13 cellular contexts compared by ENCODE assay signal in the genomic region with DNA sequence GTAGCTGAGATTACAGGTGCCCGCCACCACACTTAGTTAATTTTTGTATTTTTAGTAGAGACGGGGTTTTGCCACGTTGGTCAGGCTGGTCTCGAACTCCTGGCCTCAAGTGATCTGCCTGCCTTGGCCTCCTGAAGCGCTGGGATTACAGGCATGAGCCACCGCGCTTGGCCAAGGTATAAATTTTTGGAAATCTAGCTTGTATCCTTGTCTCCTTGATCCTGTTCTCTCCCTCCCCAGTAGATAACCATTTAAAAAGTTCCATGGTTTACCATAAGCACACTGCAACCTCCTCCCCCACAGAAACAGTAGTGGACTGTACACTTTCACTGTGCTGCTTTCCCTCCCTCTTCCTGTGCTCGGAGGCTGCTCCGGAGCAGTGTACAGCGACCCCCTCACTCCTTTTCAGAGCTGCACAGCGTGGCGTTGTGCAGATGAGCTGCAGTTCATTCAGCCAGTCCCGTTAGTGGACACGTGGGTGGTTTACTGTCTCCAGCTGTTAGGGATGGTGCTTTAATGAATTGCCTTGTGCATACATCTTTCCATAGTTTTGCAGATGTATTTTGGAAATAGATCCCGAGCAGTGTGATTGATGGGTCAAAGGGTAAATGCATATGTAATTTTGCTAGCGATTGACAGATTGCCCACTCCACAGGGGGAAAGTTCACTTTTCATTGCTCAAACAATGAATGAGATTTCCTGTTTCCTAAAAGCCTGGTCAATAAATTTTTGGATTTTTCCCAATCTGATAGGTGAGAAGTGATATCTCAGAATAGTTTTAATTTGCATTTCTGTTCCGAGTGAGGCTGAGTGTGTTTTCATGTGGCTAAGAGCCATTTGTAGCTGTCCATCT. TPM values are rescaled to one million over a fixed set of nuclear protein-coding genes. Genes with fewer than 3 reads are reported as not detected.
DNase-seq lines count a peak whose midpoint lies in the region; ATAC-seq and TF ChIP-seq lines count a peak whose summit lies in the region.
"Had no signal": no experiment of that assay in that cellular context is flagged by ENCODE, and none has a peak within 500 bp of the region (broad histone marks: within the 10 kb centered on the region; RNA-seq: fewer than 3 reads in every experiment).

No MANE protein-coding gene starts in this region.

- H3K27me3 ChIP-seq in aorta (ENCODE audit: control insufficient read depth in 1 of 2, insufficient read depth in 2 of 2, low read length in 1 of 2) (no peaks in the 10 kb centered on the region), GM23338 (ENCODE audit: insufficient read depth) (no peaks in the 10 kb centered on the region)

- H3K9me3 ChIP-seq in aorta (ENCODE audit: control insufficient read depth, low read length), result no peaks in the 10 kb centered on the region

- H3K36me3 Mint-ChIP-seq in natural killer cell (peaks cover 21% of the 10 kb centered on the region), immature natural killer cell (peaks cover 15 to 39% (median 25%) of the 10 kb centered on the region in 3 donors), GM23338 (ENCODE audit: low read depth) (peaks cover 41% of the 10 kb centered on the region)
- peaks cover 39% of the 10 kb centered on the region for H3K36me3 Mint-ChIP-seq in natural killer cell treated with Interleukin-12 subunit alpha and Interleukin-12 subunit beta and Interleukin-15 and Interleukin-18, amount 100 ng/mL, for 72 hours
- peaks cover 96% of the 10 kb centered on the region for H3K36me3 Mint-ChIP-seq in activated T-helper 17 cell treated with anti-CD3 and anti-CD28 coated beads, Interleukin-2, amount 50 U/mL, for 72 hours (ENCODE audit: low read depth)

- DNase-seq in natural killer cell (no peak), immature natural killer cell (no peak), aorta (no peak), GM23338 (ENCODE audit: low spot score) (no peak), D341Med (ENCODE audit: low spot score) (no peak)
- DNase-seq in natural killer cell treated with Interleukin-12 subunit alpha and Interleukin-12 subunit beta and Interleukin-15 and Interleukin-18, amount 100 ng/mL, for 72 hours (ENCODE audit: low spot score), result no peak
- DNase-seq: activated naive CD8-positive, alpha-beta T cell treated with anti-CD3 and anti-CD28 coated beads for 36 hours; DMS79; NCI-H345; stimulated activated CD4-positive, alpha-beta T cell treated with anti-CD3 and anti-CD28 coated beads, Interleukin-15, amount 100 ng/mL, for 24 hours; WERI-Rb-1 had no signal

- H3K27ac Mint-ChIP-seq in natural killer cell (peak overlapping the region; percentile 50 to 62), immature natural killer cell (peak overlapping the region in 4 of 6 donors; percentile 4 to 55 (median 23)), GM23338 (no peak overlapping the region)
- peak overlapping the region in 1 of 2 donors; percentile 47 for H3K27ac Mint-ChIP-seq in natural killer cell treated with Interleukin-12 subunit alpha and Interleukin-12 subunit beta and Interleukin-15 and Interleukin-18, amount 100 ng/mL, for 72 hours
- no peak overlapping the region for H3K27ac Mint-ChIP-seq in activated T-helper 17 cell treated with anti-CD3 and anti-CD28 coated beads, Interleukin-2, amount 50 U/mL, for 72 hours

- H3K4me1 ChIP-seq in aorta (ENCODE audit: control insufficient read depth in 1 of 2, insufficient read depth in 2 of 2, low read length in 2 of 2) (no peaks in the 10 kb centered on the region), GM23338 (ENCODE audit: insufficient read depth) (no peaks in the 10 kb centered on the region)

- intact Hi-C loops in natural killer cell (cut with micrococcal nuclease), result no loop called here
- intact Hi-C loops in aorta (cut with DNase I), result no loop called here

- H2AFZ ChIP-seq in GM23338, result no peak overlapping the region

- WGBS in aorta, 2 donors, result 72 to 76% methylated on average over 17 of the region's 17 CpGs

- H3K4me3 Mint-ChIP-seq in natural killer cell, result no peak overlapping the region
- H3K4me3 Mint-ChIP-seq in natural killer cell treated with Interleukin-12 subunit alpha and Interleukin-12 subunit beta and Interleukin-15 and Interleukin-18, amount 100 ng/mL, for 72 hours, result no peak overlapping the region
- peak overlapping the region; percentile 5 for H3K4me3 Mint-ChIP-seq in activated T-helper 17 cell treated with anti-CD3 and anti-CD28 coated beads, Interleukin-2, amount 50 U/mL, for 72 hours
- H3K4me3 Mint-ChIP-seq in immature natural killer cell, result no peak overlapping the region
- no peak overlapping the region for H3K4me3 Mint-ChIP-seq in GM23338
- H3K4me3 Mint-ChIP-seq: activated naive CD8-positive, alpha-beta T cell treated with anti-CD3 and anti-CD28 coated beads for 36 hours had no signal

- no peak for TF ChIP-seq CTCF in natural killer cell (IDR thresholded peaks at IDR 0.05)
- TF ChIP-seq CTCF in GM23338 (conservative IDR thresholded peaks at IDR 0.05; ENCODE audit: low read depth in 2 of 2), result no peak

- H3K27ac ChIP-seq in aorta (ENCODE audit: low read depth in 1 of 2, low read length in 2 of 2) (no peak overlapping the region), GM23338 (ENCODE audit: low read depth) (no peak overlapping the region)
- H3K27ac ChIP-seq: WERI-Rb-1 had no signal

- no peaks in the 10 kb centered on the region for H3F3A ChIP-seq in GM23338 (replicated peaks; ENCODE audit: low read depth)

- H3K4me3 ChIP-seq in aorta (ENCODE audit: low read length in 2 of 2) (no peak overlapping the region), GM23338 (no peak overlapping the region)

- no peak overlapping the region for H3K4me2 ChIP-seq in GM23338

- no peak for ATAC-seq in natural killer cell
- no peak for ATAC-seq in natural killer cell treated with Interleukin-12 subunit alpha and Interleukin-12 subunit beta and Interleukin-15 and Interleukin-18, amount 100 ng/mL, for 72 hours
- ATAC-seq in activated T-helper 17 cell treated with anti-CD3 and anti-CD28 coated beads, Interleukin-2, amount 50 U/mL, for 72 hours (replicated peaks), result no peak
- peak; percentile 30 for ATAC-seq in aorta (ENCODE audit: low FRiP score)
- ATAC-seq in GM23338, result no peak
- no peak for ATAC-seq in HG03571 (IDR thresholded peaks at IDR 0.05; ENCODE audit: unreplicated experiment)

- H3K4me1 Mint-ChIP-seq in natural killer cell, result peaks cover 59 to 67% of the 10 kb centered on the region in 2 donors
- peaks cover 37 to 40% of the 10 kb centered on the region in 2 donors for H3K4me1 Mint-ChIP-seq in natural killer cell treated with Interleukin-12 subunit alpha and Interleukin-12 subunit beta and Interleukin-15 and Interleukin-18, amount 100 ng/mL, for 72 hours (ENCODE audit: low read depth in 2 of 2)
- H3K4me1 Mint-ChIP-seq in activated T-helper 17 cell treated with anti-CD3 and anti-CD28 coated beads, Interleukin-2, amount 50 U/mL, for 72 hours, result peaks cover 20% of the 10 kb centered on the region
- H3K4me1 Mint-ChIP-seq in immature natural killer cell, result peaks cover 47 to 92% of the 10 kb centered on the region in 2 donors
- peaks cover 7% of the 10 kb centered on the region; the same call in 2 of the 3 replicates for H3K4me1 Mint-ChIP-seq in GM23338

- H4K20me1 ChIP-seq in GM23338 (replicated peaks; ENCODE audit: insufficient read depth), result peaks cover 61% of the 10 kb centered on the region

- no peaks in the 10 kb centered on the region for H3K27me3 Mint-ChIP-seq in natural killer cell (ENCODE audit: low read depth in 2 of 2)
- H3K27me3 Mint-ChIP-seq in natural killer cell treated with Interleukin-12 subunit alpha and Interleukin-12 subunit beta and Interleukin-15 and Interleukin-18, amount 100 ng/mL, for 72 hours, result no peaks in the 10 kb centered on the region
- H3K27me3 Mint-ChIP-seq in activated T-helper 17 cell treated with anti-CD3 and anti-CD28 coated beads, Interleukin-2, amount 50 U/mL, for 72 hours, result no peaks in the 10 kb centered on the region
- H3K27me3 Mint-ChIP-seq in immature natural killer cell (ENCODE audit: low read depth in 3 of 3), result peaks cover 0 to 1% (median 0%) of the 10 kb centered on the region in 3 donors
- H3K27me3 Mint-ChIP-seq in GM23338 (ENCODE audit: insufficient read depth, low read depth, poor library complexity), result no peaks in the 10 kb centered on the region
- H3K27me3 Mint-ChIP-seq: activated naive CD8-positive, alpha-beta T cell treated with anti-CD3 and anti-CD28 coated beads for 36 hours had no signal

- peaks cover 3 to 8% of the 10 kb centered on the region in 2 donors for H3K36me3 ChIP-seq in aorta (ENCODE audit: control insufficient read depth in 1 of 2, insufficient read depth in 2 of 2, low read length in 1 of 2)
- peaks cover 14% of the 10 kb centered on the region for H3K36me3 ChIP-seq in GM23338 (ENCODE audit: insufficient read depth)

- H3K9me3 Mint-ChIP-seq in natural killer cell (no peaks in the 10 kb centered on the region), immature natural killer cell (no peaks in the 10 kb centered on the region), GM23338 (no peaks in the 10 kb centered on the region)
- H3K9me3 Mint-ChIP-seq in natural killer cell treated with Interleukin-12 subunit alpha and Interleukin-12 subunit beta and Interleukin-15 and Interleukin-18, amount 100 ng/mL, for 72 hours, result no peaks in the 10 kb centered on the region
- no peaks in the 10 kb centered on the region for H3K9me3 Mint-ChIP-seq in activated T-helper 17 cell treated with anti-CD3 and anti-CD28 coated beads, Interleukin-2, amount 50 U/mL, for 72 hours
- H3K9me3 Mint-ChIP-seq: activated naive CD8-positive, alpha-beta T cell treated with anti-CD3 and anti-CD28 coated beads for 36 hours had no signal

- H3K79me2 ChIP-seq in GM23338 (replicated peaks; ENCODE audit: insufficient read depth), result peaks cover 70% of the 10 kb centered on the region

- H3K9me2 ChIP-seq in GM23338 (ENCODE audit: insufficient read depth), result no peaks in the 10 kb centered on the region

TF ChIP-seq in GM23338, 12 proteins besides CTCF, POLR2A, EP300 and RAD21 (continues in another document):
- TF ChIP-seq EZH2phosphoT487 (IDR thresholded peaks at IDR 0.05; ENCODE audit: unreplicated experiment) (no peak), NANOG (IDR thresholded peaks at IDR 0.05; ENCODE audit: borderline replicate concordance) (no peak), JUNB (IDR thresholded peaks at IDR 0.05; ENCODE audit: unreplicated experiment) (no peak)

RNA-seq across cellular contexts. Expression of gene ASB1, which starts 14.8 kb away (rescaled TPM):
- total RNA-seq in natural killer cell (10 to 100 TPM; 38.3 to 47.5 (median 38.9) TPM), aorta (10 to 100 TPM; 31.3 to 42.8 TPM)
- 10 to 100 TPM; 50.2 to 63.3 TPM for total RNA-seq in natural killer cell treated with Interleukin-12 subunit alpha and Interleukin-12 subunit beta and Interleukin-15 and Interleukin-18, amount 100 ng/mL, for 72 hours
- total RNA-seq in activated T-helper 17 cell treated with anti-CD3 and anti-CD28 coated beads, Interleukin-2, amount 50 U/mL, for 72 hours, result 10 to 100 TPM; 34.0 to 35.3 TPM
- polyA plus RNA-seq in immature natural killer cell (10 to 100 TPM; 30.3 to 53.8 (median 48.1) TPM), aorta (10 to 100 TPM; 20.0 to 45.2 TPM), GM23338 (2016; fragmentation: Nextera tagmentation; extraction: Ambion mirVana) (21.5 and 23.8 TPM in 2 replicates)
- 18.9 and 23.9 TPM in 2 replicates for total RNA-seq in GM23338 (2014; rRNA removed; shearing (Covaris generic))

Comparison
In these comparisons a context has a peak if more than half of its experiments do, and no peak if none do; other contexts are left out.
1. H3K27ac Mint-ChIP-seq: peak in natural killer cell (2 of 2) and immature natural killer cell (4 of 6); none in activated T-helper 17 cell treated with anti-CD3 and anti-CD28 coated beads, Interleukin-2, amount 50 U/mL, for 72 hours (single experiment) and GM23338 (single experiment).